33 cellular contexts compared by ENCODE assay signal in the genomic region with DNA sequence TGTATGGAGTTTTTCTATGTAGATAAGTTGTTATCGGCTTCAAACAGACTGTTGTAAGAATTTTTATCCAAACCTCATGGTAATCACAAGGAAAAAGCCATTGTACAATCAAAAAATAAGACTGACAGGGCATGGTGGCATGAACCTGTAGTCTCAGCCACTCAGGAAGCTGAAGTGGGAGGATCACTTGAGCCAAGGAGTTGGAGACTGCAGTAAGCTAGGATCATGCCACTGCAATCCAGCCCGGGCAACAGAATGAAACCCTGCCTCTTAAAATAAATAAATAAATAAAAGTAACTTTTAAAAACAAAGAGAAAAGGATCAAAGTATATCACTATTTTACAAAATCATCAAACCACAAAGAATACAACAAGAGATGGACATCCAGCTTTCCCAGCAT. TPM values are rescaled to one million over a fixed set of nuclear protein-coding genes. Genes with fewer than 3 reads are reported as not detected.
DNase-seq lines count a peak whose midpoint lies in the region; ATAC-seq lines count a peak whose summit lies in the region.
"Had no signal": no experiment of that assay in that cellular context is flagged by ENCODE, and none has a peak within 500 bp of the region (broad histone marks: within the 10 kb centered on the region; RNA-seq: fewer than 3 reads in every experiment).

No MANE protein-coding gene starts in this region.

- no peaks in the 10 kb centered on the region for H3K27me3 Mint-ChIP-seq in T-helper 1 cell treated with Interleukin-12 subunit alpha and Interleukin-12 subunit beta and Interleukin-4 antibody, amounts not matched to agents 30 μg/mL and 1 μg/mL, for 36 hours (ENCODE audit: low read depth)
- H3K27me3 Mint-ChIP-seq in activated naive CD8-positive, alpha-beta T cell treated with anti-CD3 and anti-CD28 coated beads, Interleukin-2, amount 10 ng/mL, durations not matched to agents 7 days and 5 days, result peaks cover 9% of the 10 kb centered on the region
- H3K27me3 Mint-ChIP-seq in activated naive CD8-positive, alpha-beta T cell treated with anti-CD3 and anti-CD28 coated beads for 36 hours, result no peaks in the 10 kb centered on the region
- peaks cover 5% of the 10 kb centered on the region for H3K27me3 Mint-ChIP-seq in T-helper 17 cell
- peaks cover 0 to 19% (median 11%) of the 10 kb centered on the region in 5 donors for H3K27me3 Mint-ChIP-seq in naive thymus-derived CD4-positive, alpha-beta T cell
- H3K27me3 Mint-ChIP-seq: progenitor cell of endocrine pancreas had no signal

- no peak overlapping the region for H3K4me3 ChIP-seq in naive thymus-derived CD4-positive, alpha-beta T cell (ENCODE audit: low read length)
- H3K4me3 ChIP-seq: right lobe of liver, SJSA1, spleen, stomach had no signal

- ATAC-seq in activated naive CD8-positive, alpha-beta T cell treated with anti-CD3 and anti-CD28 coated beads, Interleukin-2, amount 10 ng/mL, durations not matched to agents 7 days and 5 days (ENCODE audit: low read depth), result no peak
- ATAC-seq in T-helper 17 cell (no peak), HG02610 (IDR thresholded peaks at IDR 0.05; ENCODE audit: unreplicated experiment) (no peak)
- ATAC-seq in naive thymus-derived CD4-positive, alpha-beta T cell, result no peak
- ATAC-seq: activated CD8-positive, alpha-beta memory T cell treated with anti-CD3 and anti-CD28 coated beads, Interleukin-2, amount 10 ng/mL, durations not matched to agents 7 days and 5 days; left lobe of liver; right lobe of liver had no signal

- H3K9me3 ChIP-seq in T-helper 17 cell (ENCODE audit: control insufficient read depth, low read length, poor library complexity, severe bottlenecking), result no peaks in the 10 kb centered on the region
- no peaks in the 10 kb centered on the region for H3K9me3 ChIP-seq in naive thymus-derived CD4-positive, alpha-beta T cell (ENCODE audit: control insufficient read depth in 2 of 3, low read length in 3 of 3)
- H3K9me3 ChIP-seq: neutrophil, right lobe of liver, SJSA1 had no signal

- intact Hi-C loops in naive thymus-derived CD4-positive, alpha-beta T cell (cut with micrococcal nuclease), result no loop called here

- no peaks in the 10 kb centered on the region for H3K36me3 ChIP-seq in naive thymus-derived CD4-positive, alpha-beta T cell (ENCODE audit: control insufficient read depth in 2 of 3, insufficient read depth in 3 of 3, low read length in 3 of 3)
- H3K36me3 ChIP-seq: neutrophil, right lobe of liver, SJSA1, spleen, stomach had no signal

- no peaks in the 10 kb centered on the region for H3K27me3 ChIP-seq in naive thymus-derived CD4-positive, alpha-beta T cell (ENCODE audit: control insufficient read depth in 2 of 2, insufficient read depth in 2 of 2, low read length in 2 of 2)
- H3K27me3 ChIP-seq: neutrophil, right lobe of liver, SJSA1, spleen, stomach had no signal

- POLR2A ChIA-PET in activated naive CD8-positive, alpha-beta T cell treated with anti-CD3 and anti-CD28 coated beads, Interleukin-2, amount 10 ng/mL, durations not matched to agents 7 days and 5 days (lab: Charles Lee), result no interaction called here
- POLR2A ChIA-PET in naive thymus-derived CD4-positive, alpha-beta T cell (lab: Charles Lee), result no interaction called here

- H3K36me3 Mint-ChIP-seq in T-helper 1 cell treated with Interleukin-12 subunit alpha and Interleukin-12 subunit beta and Interleukin-4 antibody, amounts not matched to agents 30 μg/mL and 1 μg/mL, for 36 hours (ENCODE audit: low read depth), result no peaks in the 10 kb centered on the region
- H3K36me3 Mint-ChIP-seq in activated naive CD8-positive, alpha-beta T cell treated with anti-CD3 and anti-CD28 coated beads, Interleukin-2, amount 10 ng/mL, durations not matched to agents 7 days and 5 days, result no peaks in the 10 kb centered on the region
- H3K36me3 Mint-ChIP-seq in activated naive CD8-positive, alpha-beta T cell treated with anti-CD3 and anti-CD28 coated beads for 36 hours, result peaks cover 2% of the 10 kb centered on the region
- no peaks in the 10 kb centered on the region for H3K36me3 Mint-ChIP-seq in T-helper 17 cell (ENCODE audit: low read depth)
- H3K36me3 Mint-ChIP-seq in naive thymus-derived CD4-positive, alpha-beta T cell, result peaks cover 0 to 6% (median 4%) of the 10 kb centered on the region in 5 donors
- H3K36me3 Mint-ChIP-seq: activated CD8-positive, alpha-beta memory T cell treated with anti-CD3 and anti-CD28 coated beads, Interleukin-2, amount 10 ng/mL, durations not matched to agents 7 days and 5 days; CD14-positive monocyte had no signal

- H3K27ac ChIP-seq in naive thymus-derived CD4-positive, alpha-beta T cell (ENCODE audit: low read depth, low read length), result no peak overlapping the region
- H3K27ac ChIP-seq: epithelial cell of prostate, KMS-11, neutrophil, right lobe of liver, RWPE1, SJSA1, spleen, stomach had no signal

- peaks cover 10% of the 10 kb centered on the region for H3K4me1 Mint-ChIP-seq in T-helper 1 cell treated with Interleukin-12 subunit alpha and Interleukin-12 subunit beta and Interleukin-4 antibody, amounts not matched to agents 30 μg/mL and 1 μg/mL, for 36 hours (ENCODE audit: low read depth)
- H3K4me1 Mint-ChIP-seq in activated naive CD8-positive, alpha-beta T cell treated with anti-CD3 and anti-CD28 coated beads, Interleukin-2, amount 10 ng/mL, durations not matched to agents 7 days and 5 days, result peaks cover 10% of the 10 kb centered on the region
- H3K4me1 Mint-ChIP-seq in activated naive CD8-positive, alpha-beta T cell treated with anti-CD3 and anti-CD28 coated beads for 36 hours, result peaks cover 11% of the 10 kb centered on the region
- H3K4me1 Mint-ChIP-seq in T-helper 17 cell, result peaks cover 12% of the 10 kb centered on the region
- H3K4me1 Mint-ChIP-seq in naive thymus-derived CD4-positive, alpha-beta T cell, result peaks cover 14 to 24% (median 17%) of the 10 kb centered on the region in 7 donors

- no peaks in the 10 kb centered on the region for H3K4me1 ChIP-seq in naive thymus-derived CD4-positive, alpha-beta T cell (ENCODE audit: control insufficient read depth in 2 of 2, insufficient read depth in 2 of 2, low read length in 2 of 2)
- H3K4me1 ChIP-seq: right lobe of liver, SJSA1, stomach had no signal

- CTCF ChIA-PET in naive thymus-derived CD4-positive, alpha-beta T cell (lab: Charles Lee), result no interaction called here

- DNase-seq in T-helper 1 cell (no peak), T-helper 17 cell (no peak), NCI-H2196 treated with DMSO at 0.1 percent for 48 hours (lab: John Stamatoyannopoulos, UW; ENCODE audit: unreplicated experiment) (no peak)
- no peak for DNase-seq in activated naive CD8-positive, alpha-beta T cell treated with anti-CD3 and anti-CD28 coated beads, Interleukin-2, amount 10 ng/mL, durations not matched to agents 7 days and 5 days
- no peak for DNase-seq in activated naive CD8-positive, alpha-beta T cell treated with anti-CD3 and anti-CD28 coated beads for 36 hours
- peak in 1 of 9 donors; percentile 1 for DNase-seq in naive thymus-derived CD4-positive, alpha-beta T cell
- DNase-seq: 8988T; activated CD8-positive, alpha-beta memory T cell treated with anti-CD3 and anti-CD28 coated beads, Interleukin-2, amount 10 ng/mL, durations not matched to agents 7 days and 5 days; central memory CD4-positive, alpha-beta T cell; cortex of kidney; DND-41; effector memory CD4-positive, alpha-beta T cell; HCEC 1CT; NCI-H1694; NCI-H510A; right lobe of liver; spleen; stimulated activated CD4-positive, alpha-beta T cell treated with anti-CD3 and anti-CD28 coated beads, Interleukin-2, amount 100 ng/mL, for 24 hours; stomach had no signal

- peaks cover 16% of the 10 kb centered on the region for H3K9me3 Mint-ChIP-seq in T-helper 1 cell treated with Interleukin-12 subunit alpha and Interleukin-12 subunit beta and Interleukin-4 antibody, amounts not matched to agents 30 μg/mL and 1 μg/mL, for 36 hours
- H3K9me3 Mint-ChIP-seq in activated naive CD8-positive, alpha-beta T cell treated with anti-CD3 and anti-CD28 coated beads, Interleukin-2, amount 10 ng/mL, durations not matched to agents 7 days and 5 days, result peaks cover 10% of the 10 kb centered on the region
- H3K9me3 Mint-ChIP-seq in activated naive CD8-positive, alpha-beta T cell treated with anti-CD3 and anti-CD28 coated beads for 36 hours, result peaks cover 11% of the 10 kb centered on the region
- H3K9me3 Mint-ChIP-seq in naive thymus-derived CD4-positive, alpha-beta T cell, result peaks cover 3 to 27% (median 13%) of the 10 kb centered on the region in 11 donors

- H3K4me3 Mint-ChIP-seq in T-helper 1 cell treated with Interleukin-12 subunit alpha and Interleukin-12 subunit beta and Interleukin-4 antibody, amounts not matched to agents 30 μg/mL and 1 μg/mL, for 36 hours, result peak overlapping the region; percentile 43
- H3K4me3 Mint-ChIP-seq in activated naive CD8-positive, alpha-beta T cell treated with anti-CD3 and anti-CD28 coated beads, Interleukin-2, amount 10 ng/mL, durations not matched to agents 7 days and 5 days, result peak overlapping the region; percentile 64
- H3K4me3 Mint-ChIP-seq in activated naive CD8-positive, alpha-beta T cell treated with anti-CD3 and anti-CD28 coated beads for 36 hours, result no peak overlapping the region
- peak overlapping the region; percentile 50 for H3K4me3 Mint-ChIP-seq in T-helper 17 cell
- H3K4me3 Mint-ChIP-seq in naive thymus-derived CD4-positive, alpha-beta T cell, result peak overlapping the region; percentile 53 to 81 (median 76)

- no peak overlapping the region for H3K27ac Mint-ChIP-seq in T-helper 1 cell treated with Interleukin-12 subunit alpha and Interleukin-12 subunit beta and Interleukin-4 antibody, amounts not matched to agents 30 μg/mL and 1 μg/mL, for 36 hours
- no peak overlapping the region for H3K27ac Mint-ChIP-seq in activated naive CD8-positive, alpha-beta T cell treated with anti-CD3 and anti-CD28 coated beads, Interleukin-2, amount 10 ng/mL, durations not matched to agents 7 days and 5 days
- no peak overlapping the region for H3K27ac Mint-ChIP-seq in activated naive CD8-positive, alpha-beta T cell treated with anti-CD3 and anti-CD28 coated beads for 36 hours
- no peak overlapping the region for H3K27ac Mint-ChIP-seq in T-helper 17 cell
- peak overlapping the region in 4 of 9 donors; percentile 56 to 86 (median 76) for H3K27ac Mint-ChIP-seq in naive thymus-derived CD4-positive, alpha-beta T cell
- H3K27ac Mint-ChIP-seq: activated CD8-positive, alpha-beta memory T cell treated with anti-CD3 and anti-CD28 coated beads, Interleukin-2, amount 10 ng/mL, durations not matched to agents 7 days and 5 days; activated T-helper 1 cell treated with anti-CD3 and anti-CD28 coated beads, Interleukin-12 subunit alpha, Interleukin-12 subunit beta, Interleukin-2, Interleukin-4 antibody, amounts not matched to agents 30 ng/mL and 10 ng/mL and 1 ng/mL, durations not matched to agents 14 hours and 24 hours and 36 hours; CD14-positive monocyte; progenitor cell of endocrine pancreas had no signal

RNA-seq across cellular contexts. Expression of a gene that starts 14.4 kb away (rescaled TPM):
- total RNA-seq in activated naive CD8-positive, alpha-beta T cell treated with anti-CD3 and anti-CD28 coated beads, Interleukin-2, amount 10 ng/mL, durations not matched to agents 7 days and 5 days, result not detected
- not detected for total RNA-seq in activated naive CD8-positive, alpha-beta T cell treated with anti-CD3 and anti-CD28 coated beads for 36 hours
- not detected for total RNA-seq in T-helper 17 cell
- not detected for total RNA-seq in naive thymus-derived CD4-positive, alpha-beta T cell
- polyA plus RNA-seq in naive thymus-derived CD4-positive, alpha-beta T cell, result not detected
- total RNA-seq: activated CD8-positive, alpha-beta memory T cell treated with anti-CD3 and anti-CD28 coated beads, Interleukin-2, amount 10 ng/mL, durations not matched to agents 7 days and 5 days; activated T-helper 1 cell treated with anti-CD3 and anti-CD28 coated beads, Interleukin-12 subunit alpha, Interleukin-12 subunit beta, Interleukin-2, Interleukin-4 antibody, amounts not matched to agents 30 ng/mL and 10 ng/mL and 1 ng/mL, durations not matched to agents 14 hours and 24 hours and 36 hours; left lobe of liver; progenitor cell of endocrine pancreas; right lobe of liver; SJSA1; spleen; stomach; T-helper 1 cell treated with Interleukin-12 subunit alpha and Interleukin-12 subunit beta and Interleukin-4 antibody, amounts not matched to agents 30 ng/mL and 1 ng/mL, for 36 hours had no signal
- polyA plus RNA-seq: adipose tissue, CD14-positive monocyte, spleen, stomach had no signal

RNA-seq across cellular contexts. Expression of a gene that starts 24.5 kb away (rescaled TPM):
- total RNA-seq in activated naive CD8-positive, alpha-beta T cell treated with anti-CD3 and anti-CD28 coated beads, Interleukin-2, amount 10 ng/mL, durations not matched to agents 7 days and 5 days, result not detected
- total RNA-seq in activated naive CD8-positive, alpha-beta T cell treated with anti-CD3 and anti-CD28 coated beads for 36 hours, result not detected
- not detected for total RNA-seq in T-helper 17 cell
- total RNA-seq in naive thymus-derived CD4-positive, alpha-beta T cell, result not detected
- not detected for polyA plus RNA-seq in naive thymus-derived CD4-positive, alpha-beta T cell
- total RNA-seq: activated CD8-positive, alpha-beta memory T cell treated with anti-CD3 and anti-CD28 coated beads, Interleukin-2, amount 10 ng/mL, durations not matched to agents 7 days and 5 days; activated T-helper 1 cell treated with anti-CD3 and anti-CD28 coated beads, Interleukin-12 subunit alpha, Interleukin-12 subunit beta, Interleukin-2, Interleukin-4 antibody, amounts not matched to agents 30 ng/mL and 10 ng/mL and 1 ng/mL, durations not matched to agents 14 hours and 24 hours and 36 hours; left lobe of liver; progenitor cell of endocrine pancreas; right lobe of liver; SJSA1; spleen; stomach; T-helper 1 cell treated with Interleukin-12 subunit alpha and Interleukin-12 subunit beta and Interleukin-4 antibody, amounts not matched to agents 30 ng/mL and 1 ng/mL, for 36 hours had no signal
- polyA plus RNA-seq: adipose tissue, CD14-positive monocyte, spleen, stomach, thymus had no signal
